In genomic region chr4:177573487-177573886, GRCh38 we compare ENCODE assay signal across 18 cellular contexts.
A peak's percentile ranks its signal among the peaks of the same experiment; 100 is the strongest.
DNase-seq lines count a peak whose midpoint lies in the region; ATAC-seq and TF ChIP-seq lines count a peak whose summit lies in the region.
"Had no signal": no experiment of that assay in that cellular context is flagged by ENCODE, and none has a peak within 500 bp of the region (broad histone marks: within the 10 kb centered on the region; RNA-seq: fewer than 3 reads in every experiment).

No MANE protein-coding gene starts in this region.

- H3K27ac ChIP-seq in RWPE1 = peak overlapping the region; percentile 72

- CTCF ChIA-PET in RWPE1 (lab: Yijun Ruan, JAX) = interaction anchor here (0.7 kb wide), 1 partner anchor 163 kb away, joined by 5 read pairs; no protein-coding TSS in a partner anchor

- no peaks in the 10 kb centered on the region for H3K4me1 Mint-ChIP-seq in activated T-cell treated with anti-CD3 and anti-CD28 coated beads, Interleukin-2, amount 50 U/mL, for 4 hours (ENCODE audit: low read depth)
- peaks cover 3% of the 10 kb centered on the region for H3K4me1 Mint-ChIP-seq in progenitor cell of endocrine pancreas (ENCODE audit: low read depth)

- POLR2A ChIA-PET in RWPE1 (lab: Yijun Ruan, JAX; ENCODE audit: low non-redundant PET) = no interaction called here

- no peaks in the 10 kb centered on the region for H3K9me3 Mint-ChIP-seq in activated T-cell treated with anti-CD3 and anti-CD28 coated beads, Interleukin-2, amount 50 U/mL, for 4 hours
- no peaks in the 10 kb centered on the region for H3K9me3 Mint-ChIP-seq in progenitor cell of endocrine pancreas (ENCODE audit: low read depth)
- H3K9me3 Mint-ChIP-seq: mesothelial cell of epicardium had no signal

- TF ChIP-seq CTCF in RWPE1 (conservative IDR thresholded peaks at IDR 0.05; ENCODE audit: low read depth) (no peak), progenitor cell of endocrine pancreas (IDR thresholded peaks at IDR 0.05; ENCODE audit: unreplicated experiment) (no peak)

- no peaks in the 10 kb centered on the region for H3K36me3 Mint-ChIP-seq in activated T-cell treated with anti-CD3 and anti-CD28 coated beads, Interleukin-2, amount 50 U/mL, for 4 hours (ENCODE audit: insufficient read depth)
- no peaks in the 10 kb centered on the region for H3K36me3 Mint-ChIP-seq in progenitor cell of endocrine pancreas (ENCODE audit: insufficient read depth)
- H3K36me3 Mint-ChIP-seq: mesothelial cell of epicardium had no signal

- H3K27me3 Mint-ChIP-seq in activated T-cell treated with anti-CD3 and anti-CD28 coated beads, Interleukin-2, amount 50 U/mL, for 4 hours (ENCODE audit: low read depth) = peaks cover 4% of the 10 kb centered on the region
- no peaks in the 10 kb centered on the region for H3K27me3 Mint-ChIP-seq in progenitor cell of endocrine pancreas

- H3K4me3 Mint-ChIP-seq in activated T-cell treated with anti-CD3 and anti-CD28 coated beads, Interleukin-2, amount 50 U/mL, for 4 hours = no peak overlapping the region
- H3K4me3 Mint-ChIP-seq in progenitor cell of endocrine pancreas (ENCODE audit: low read depth) = no peak overlapping the region
- H3K4me3 Mint-ChIP-seq: mesothelial cell of epicardium had no signal

- ATAC-seq in activated T-cell treated with anti-CD3 and anti-CD28 coated beads, Interleukin-2, amount 50 U/mL, for 4 hours = no peak
- no peak for ATAC-seq in GM21786 (IDR thresholded peaks at IDR 0.05; ENCODE audit: unreplicated experiment)

- DNase-seq in SKM-1 treated with dmso at 0.1 percent for 144 hours (lab: John Stamatoyannopoulos, UW; ENCODE audit: unreplicated experiment) (peak; percentile 16), SKM-1 (lab: John Stamatoyannopoulos, UW; ENCODE audit: unreplicated experiment) (no peak), RWPE1 (ENCODE audit: low spot score) (peak; percentile 74), fibroblast of gingiva (ENCODE audit: low read depth) (peak; percentile 79), progenitor cell of endocrine pancreas (ENCODE audit: low spot score, unreplicated experiment) (no peak), KG1 (lab: John Stamatoyannopoulos, UW) (no peak)
- DNase-seq in activated T-cell treated with anti-CD3 and anti-CD28 coated beads, Interleukin-2, amount 50 U/mL, for 4 hours = no peak
- DNase-seq: 8988T; activated CD4-positive, alpha-beta T cell treated with anti-CD3 and anti-CD28 coated beads, Interleukin-2, amount 50 U/mL, for 4 hours; activated gamma-delta T cell treated with Interleukin-2 at 50 U/mL for 16 hours; cortex of kidney; GF-D8; GOT3; NCI-H526; posterior cingulate gyrus; stimulated activated CD4-positive, alpha-beta T cell treated with anti-CD3 and anti-CD28 coated beads, Interleukin-4, amount 100 ng/mL, for 1 hour had no signal

- no peak overlapping the region for H3K27ac Mint-ChIP-seq in progenitor cell of endocrine pancreas
- H3K27ac Mint-ChIP-seq: mesothelial cell of epicardium had no signal

Comparison
In these comparisons a context has a peak if more than half of its experiments do, and no peak if none do; other contexts are left out.
1. DNase-seq: peak in SKM-1 treated with dmso at 0.1 percent for 144 hours (single experiment), RWPE1 (single experiment) and fibroblast of gingiva (single experiment); none in SKM-1 (single experiment), activated T-cell treated with anti-CD3 and anti-CD28 coated beads, Interleukin-2, amount 50 U/mL, for 4 hours (single experiment), progenitor cell of endocrine pancreas (single experiment) and KG1 (single experiment).